In genomic region chrY:19577250-19577649, GRCh38 we compare ENCODE assay signal across 24 cellular contexts.
DNase-seq lines count a peak whose midpoint lies in the region; ATAC-seq, FAIRE-seq and TF ChIP-seq lines count a peak whose summit lies in the region.
"Had no signal": no experiment of that assay in that cellular context is flagged by ENCODE, and none has a peak within 500 bp of the region (broad histone marks: within the 10 kb centered on the region; RNA-seq: fewer than 3 reads in every experiment).

No MANE protein-coding gene starts in this region.

- TF ChIP-seq RAD21 in A549 (conservative IDR thresholded peaks at IDR 0.05 in 1 of 2, IDR thresholded peaks at IDR 0.05 in 1 of 2): no peak

- intact Hi-C loops in mucosa of descending colon (cut with DNase I, micrococcal nuclease): no loop called here

- 68% methylated on average over 5 of the region's 6 CpGs for WGBS in A549 (ENCODE audit: missing lambda C conversion rate)

- H3K36me3 ChIP-seq in mucosa of descending colon (ENCODE audit: low read depth): no peaks in the 10 kb centered on the region
- H3K36me3 ChIP-seq: BLaER1, SJCRH30 had no signal

- no peak for TF ChIP-seq EP300 in A549 (IDR thresholded peaks at IDR 0.05)

- peak overlapping the region in 1 of 2 experiments; percentile 26; a peak in 1 of 6 replicates for H3K27ac ChIP-seq in A549
- H3K27ac ChIP-seq: BLaER1, SJCRH30 had no signal

- no peak for TF ChIP-seq POLR2A in A549 (IDR thresholded peaks at IDR 0.05; ENCODE audit: low read length)

- peak overlapping the region; percentile 19; the same call in 1 of the 3 replicates for H3K4me2 ChIP-seq in A549
- H3K4me2 ChIP-seq: BLaER1 had no signal

- POLR2A ChIA-PET in A549 (lab: Yijun Ruan, JAX): no interaction called here

- TF ChIP-seq CTCF in A549 (IDR thresholded peaks at IDR 0.05): no peak
- no peak for TF ChIP-seq CTCF in mucosa of descending colon (IDR thresholded peaks at IDR 0.05)

- peaks cover 7% of the 10 kb centered on the region; the same call in 2 of the 3 replicates for H3K4me1 ChIP-seq in A549
- H3K4me1 ChIP-seq in mucosa of descending colon (ENCODE audit: low read depth): no peaks in the 10 kb centered on the region
- H3K4me1 ChIP-seq: BLaER1, SJCRH30 had no signal

- H3K4me3 ChIP-seq in A549: no peak overlapping the region
- H3K4me3 ChIP-seq in mucosa of descending colon: no peak overlapping the region
- H3K4me3 ChIP-seq: BLaER1, GM12878, MG63, SJCRH30 had no signal

- H3K9me3 ChIP-seq in A549 (no peaks in the 10 kb centered on the region), mucosa of descending colon (no peaks in the 10 kb centered on the region)
- H3K9me3 ChIP-seq: BLaER1, MG63, SJCRH30 had no signal

- no peak for DNase-seq in A549 (ENCODE audit: low read depth in 1 of 2, low spot score in 1 of 2)
- peak; percentile 45 for DNase-seq in GF-D8 (lab: John Stamatoyannopoulos, UW)
- DNase-seq in glomerular visceral epithelial cell (ENCODE audit: extremely low spot score): peak; percentile 63
- peak in 2 of 3 donors; percentile 8 to 34 for DNase-seq in mucosa of descending colon
- DNase-seq in NCI-H1092 treated with DMSO at 0.1 percent for 48 hours (lab: John Stamatoyannopoulos, UW): no peak
- DNase-seq: CD4-positive, CD25-positive, alpha-beta regulatory T cell; KBM-7; MG63; NCI-H1092; NCI-H1436 treated with DMSO at 0.1 percent for 48 hours; NCI-H1930; NCI-H2107; NCI-H524; NCI-H774; SJCRH30 had no signal

- ATAC-seq in A549 (peak in 1 of 2 experiments; percentile 23; a peak in 1 of 6 replicates), mucosa of descending colon (no peak), GM21576 (IDR thresholded peaks at IDR 0.05; ENCODE audit: unreplicated experiment) (no peak), HG02970 (IDR thresholded peaks at IDR 0.05; ENCODE audit: low FRiP score, unreplicated experiment) (no peak)
- ATAC-seq: GM12878, HCT116, SK-N-SH treated with all-trans-retinoic acid at 6 μM for 48 hours had no signal

- FAIRE-seq in A549 (lab: Jason Lieb, UNC): no peak
- FAIRE-seq: D721Med, G401.6, GM12878, HTR-8/SVneo had no signal

- CTCF ChIA-PET in A549 (lab: Yijun Ruan, JAX): no interaction called here

TF ChIP-seq in A549, 52 proteins besides CTCF, POLR2A, EP300 and RAD21:
- TF ChIP-seq CEBPB (IDR thresholded peaks at IDR 0.05) (0 out of 4 replicates have a peak, but pooled peaks of 1 of the 2 experiments have one; percentile 6), REST (IDR thresholded peaks at IDR 0.05) (no peak)

Comparison
In these comparisons a context has a peak if more than half of its experiments do, and no peak if none do; other contexts are left out.
1. DNase-seq: peak in GF-D8 (single experiment), glomerular visceral epithelial cell (single experiment) and mucosa of descending colon (2 of 3); none in A549 (0 of 2) and NCI-H1092 treated with DMSO at 0.1 percent for 48 hours (single experiment).